ENCODE assay signal across 1 cellular context in the genomic region with DNA sequence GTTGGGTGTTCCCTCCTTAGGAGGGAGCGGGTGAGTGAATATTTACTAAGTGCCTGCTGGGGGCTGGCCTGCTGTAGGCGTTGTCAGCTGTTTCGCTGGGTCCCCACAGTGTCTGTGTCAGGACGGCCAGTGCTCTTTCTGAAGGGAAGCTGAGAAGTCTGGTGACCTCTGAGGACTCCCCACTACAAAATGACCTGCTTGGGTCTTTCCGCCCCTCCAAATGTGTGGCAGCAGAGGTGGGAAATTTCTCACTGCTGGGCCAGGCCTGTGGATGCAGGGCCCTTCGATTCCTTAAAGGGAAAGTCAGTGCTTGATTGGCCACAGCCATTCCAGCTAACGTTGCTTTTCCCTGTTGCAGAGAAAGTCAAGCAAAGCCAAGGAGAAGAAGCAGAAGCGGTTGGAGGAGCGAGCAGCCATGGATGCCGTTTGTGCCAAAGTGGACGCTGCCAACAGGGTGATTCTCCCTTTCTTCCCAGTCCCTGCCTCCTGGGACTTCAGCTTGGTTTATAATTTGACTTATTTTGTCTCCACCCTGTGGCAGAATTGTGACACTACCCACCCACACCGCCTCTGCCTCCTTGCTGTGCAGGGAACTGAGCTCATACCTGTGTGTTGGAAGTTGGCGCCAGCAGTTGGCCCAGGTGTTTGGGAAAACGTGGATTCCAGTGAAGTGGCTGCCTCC.
TF ChIP-seq lines count a peak whose summit lies in the region.

No MANE protein-coding gene starts in this region.

TF ChIP-seq in IMR-90, 13 proteins besides CTCF, POLR2A, EP300 and RAD21:
- TF ChIP-seq RFX5 (IDR thresholded peaks at IDR 0.05; ENCODE audit: low read depth, low read length) (no peak), SMC3 (IDR thresholded peaks at IDR 0.05; ENCODE audit: low read depth, low read length) (peak; percentile 79)
